Comparison of ENCODE assay signal across 1 cellular context in genomic region chr21:43743934-43744333, GRCh38.
TF ChIP-seq lines count a peak whose summit lies in the region.

No MANE protein-coding gene starts in this region.

TF ChIP-seq in HepG2, 621 proteins besides CTCF, POLR2A, EP300 and RAD21:
- TF ChIP-seq, protein P1, sequence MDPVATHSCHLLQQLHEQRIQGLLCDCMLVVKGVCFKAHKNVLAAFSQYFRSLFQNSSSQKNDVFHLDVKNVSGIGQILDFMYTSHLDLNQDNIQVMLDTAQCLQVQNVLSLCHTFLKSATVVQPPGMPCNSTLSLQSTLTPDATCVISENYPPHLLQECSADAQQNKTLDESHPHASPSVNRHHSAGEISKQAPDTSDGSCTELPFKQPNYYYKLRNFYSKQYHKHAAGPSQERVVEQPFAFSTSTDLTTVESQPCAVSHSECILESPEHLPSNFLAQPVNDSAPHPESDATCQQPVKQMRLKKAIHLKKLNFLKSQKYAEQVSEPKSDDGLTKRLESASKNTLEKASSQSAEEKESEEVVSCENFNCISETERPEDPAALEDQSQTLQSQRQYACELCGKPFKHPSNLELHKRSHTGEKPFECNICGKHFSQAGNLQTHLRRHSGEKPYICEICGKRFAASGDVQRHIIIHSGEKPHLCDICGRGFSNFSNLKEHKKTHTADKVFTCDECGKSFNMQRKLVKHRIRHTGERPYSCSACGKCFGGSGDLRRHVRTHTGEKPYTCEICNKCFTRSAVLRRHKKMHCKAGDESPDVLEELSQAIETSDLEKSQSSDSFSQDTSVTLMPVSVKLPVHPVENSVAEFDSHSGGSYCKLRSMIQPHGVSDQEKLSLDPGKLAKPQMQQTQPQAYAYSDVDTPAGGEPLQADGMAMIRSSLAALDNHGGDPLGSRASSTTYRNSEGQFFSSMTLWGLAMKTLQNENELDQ (CRISPR knock-in tag; IDR thresholded peaks at IDR 0.05; ENCODE audit: borderline replicate concordance): no peak
- TF ChIP-seq ZNF781 (CRISPR knock-in tag; IDR thresholded peaks at IDR 0.05; ENCODE audit: borderline replicate concordance, not compliant biosample characterization) (no peak), ZNF17 (CRISPR knock-in tag; IDR thresholded peaks at IDR 0.05) (no peak), ZBTB34 (CRISPR knock-in tag; IDR thresholded peaks at IDR 0.05) (no peak), AGO2 (optimal IDR thresholded peaks at IDR 0.05; ENCODE audit: low read depth, low read length) (peak; percentile 34)
- TF ChIP-seq, protein P2, sequence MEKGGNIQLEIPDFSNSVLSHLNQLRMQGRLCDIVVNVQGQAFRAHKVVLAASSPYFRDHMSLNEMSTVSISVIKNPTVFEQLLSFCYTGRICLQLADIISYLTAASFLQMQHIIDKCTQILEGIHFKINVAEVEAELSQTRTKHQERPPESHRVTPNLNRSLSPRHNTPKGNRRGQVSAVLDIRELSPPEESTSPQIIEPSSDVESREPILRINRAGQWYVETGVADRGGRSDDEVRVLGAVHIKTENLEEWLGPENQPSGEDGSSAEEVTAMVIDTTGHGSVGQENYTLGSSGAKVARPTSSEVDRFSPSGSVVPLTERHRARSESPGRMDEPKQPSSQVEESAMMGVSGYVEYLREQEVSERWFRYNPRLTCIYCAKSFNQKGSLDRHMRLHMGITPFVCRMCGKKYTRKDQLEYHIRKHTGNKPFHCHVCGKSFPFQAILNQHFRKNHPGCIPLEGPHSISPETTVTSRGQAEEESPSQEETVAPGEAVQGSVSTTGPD (CRISPR knock-in tag; IDR thresholded peaks at IDR 0.05): no peak
